13 cellular contexts compared by ENCODE assay signal in genomic region chr15:35393403-35393802, GRCh38.
"Had no signal": no experiment of that assay in that cellular context is flagged by ENCODE, and none has a peak within 500 bp of the region (broad histone marks: within the 10 kb centered on the region; RNA-seq: fewer than 3 reads in every experiment).

No MANE protein-coding gene starts in this region.

- H3K4me1 Mint-ChIP-seq: activated naive CD8-positive, alpha-beta T cell treated with anti-CD3 and anti-CD28 coated beads for 36 hours; stimulated activated naive B cell treated with anti-CD40 and anti-IgM and Interleukin-4, amounts not matched to agents 10 μg/mL and 1 μg/mL and 100 μg/mL, for 72 hours had no signal

- H3K4me3 Mint-ChIP-seq: activated naive CD8-positive, alpha-beta T cell treated with anti-CD3 and anti-CD28 coated beads for 36 hours; activated T-cell treated with anti-CD3 and anti-CD28 coated beads, Interleukin-2, amount 50 U/mL, for 4 hours; naive thymus-derived CD8-positive, alpha-beta T cell; stimulated activated naive B cell treated with anti-CD40 and anti-IgM and Interleukin-4, amounts not matched to agents 10 μg/mL and 1 μg/mL and 100 μg/mL, for 72 hours; T-helper 2 cell treated with Interferon-gamma antibody and Interleukin-4, amounts not matched to agents 5 μg/mL and 100 μg/mL, for 36 hours had no signal

- H3K27ac Mint-ChIP-seq: activated naive CD8-positive, alpha-beta T cell treated with anti-CD3 and anti-CD28 coated beads for 36 hours; stimulated activated naive B cell treated with anti-CD40 and anti-IgM and Interleukin-4, amounts not matched to agents 10 μg/mL and 1 μg/mL and 100 μg/mL, for 72 hours; T-helper 2 cell treated with Interferon-gamma antibody and Interleukin-4, amounts not matched to agents 5 μg/mL and 100 μg/mL, for 36 hours had no signal

- DNase-seq: activated CD4-positive, alpha-beta T cell treated with anti-CD3 and anti-CD28 coated beads for 1 hour; activated CD4-positive, alpha-beta T cell treated with anti-CD3 and anti-CD28 coated beads, Interleukin-2, amount 50 U/mL, for 48 hours; activated gamma-delta T cell; activated naive CD8-positive, alpha-beta T cell treated with anti-CD3 and anti-CD28 coated beads for 36 hours; activated T-cell treated with anti-CD3 and anti-CD28 coated beads, Interleukin-2, amount 50 U/mL, for 4 hours; naive thymus-derived CD8-positive, alpha-beta T cell; posterior cingulate gyrus; right cardiac atrium; spleen; stimulated activated CD4-positive, alpha-beta T cell treated with anti-CD3 and anti-CD28 coated beads, Interleukin-1b, Interleukin-23, amount 100 ng/mL, for 48 hours; stimulated activated naive B cell treated with anti-CD40 and anti-IgM and Interleukin-4, amounts not matched to agents 10 μg/mL and 1 μg/mL and 100 μg/mL, for 72 hours had no signal

- ATAC-seq: activated T-cell treated with anti-CD3 and anti-CD28 coated beads, Interleukin-2, amount 50 U/mL, for 4 hours; esophagus mucosa; naive thymus-derived CD8-positive, alpha-beta T cell; right cardiac atrium; stimulated activated naive B cell treated with anti-CD40 and anti-IgM and Interleukin-4, amounts not matched to agents 10 μg/mL and 1 μg/mL and 100 μg/mL, for 72 hours had no signal
